Comparison of ENCODE assay signal across 15 cellular contexts in the genomic region with DNA sequence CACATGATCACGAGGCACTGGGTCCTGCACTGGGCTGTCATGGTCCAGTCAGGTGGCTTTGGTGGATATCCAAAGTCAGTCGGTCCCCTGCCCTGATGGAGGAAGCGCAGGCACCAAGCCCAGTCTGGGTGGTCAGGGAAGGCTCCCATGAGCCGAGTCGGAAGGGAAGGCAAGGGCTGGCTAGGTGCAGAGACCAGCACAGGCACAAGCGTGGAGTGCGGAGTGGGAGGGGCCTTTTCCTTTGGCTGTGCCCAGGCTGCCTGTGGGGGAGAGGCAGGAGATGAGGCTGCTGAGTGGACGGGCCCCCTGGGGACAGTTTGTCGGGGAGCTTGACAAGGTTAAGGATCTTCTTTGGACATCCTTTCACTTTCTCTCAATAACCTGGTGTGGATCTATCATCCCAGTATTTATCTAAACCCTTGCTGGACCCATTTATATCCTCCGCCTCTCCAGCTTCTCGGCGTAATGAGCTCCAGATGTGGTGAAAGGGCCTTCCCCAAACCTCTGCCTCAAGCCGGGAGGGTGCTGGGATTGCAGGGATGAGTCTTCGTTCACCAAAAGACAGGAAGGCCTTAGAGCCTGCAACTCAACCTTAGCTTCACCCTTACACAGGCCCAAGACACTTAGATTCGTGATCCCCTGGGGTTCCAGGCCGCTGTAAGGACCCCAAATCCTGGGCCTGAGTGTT. TPM values are rescaled to one million over a fixed set of nuclear protein-coding genes. Genes with fewer than 3 reads are reported as not detected.
DNase-seq lines count a peak whose midpoint lies in the region; ATAC-seq and TF ChIP-seq lines count a peak whose summit lies in the region.
"Had no signal": no experiment of that assay in that cellular context is flagged by ENCODE, and none has a peak within 500 bp of the region (broad histone marks: within the 10 kb centered on the region; RNA-seq: fewer than 3 reads in every experiment).

No MANE protein-coding gene starts in this region.

- ATAC-seq in Right ventricle myocardium superior (ENCODE audit: poor library complexity) (peak; percentile 60), aorta (ENCODE audit: low FRiP score) (peak; percentile 59)

- H3K27ac Mint-ChIP-seq in Caco-2 (ENCODE audit: unreplicated experiment), result no peak overlapping the region
- H3K27ac Mint-ChIP-seq: activated CD4-positive, alpha-beta T cell treated with anti-CD3 and anti-CD28 coated beads, Interleukin-2, amount 10 ng/mL, durations not matched to agents 24 days and 14 days; activated T-helper 1 cell treated with anti-CD3 and anti-CD28 coated beads, Interleukin-12 subunit alpha, Interleukin-12 subunit beta, Interleukin-2, Interleukin-4 antibody, amounts not matched to agents 30 ng/mL and 10 ng/mL and 1 ng/mL, durations not matched to agents 14 hours and 24 hours and 36 hours had no signal

- H3K27me3 ChIP-seq in left ventricle myocardium inferior (ENCODE audit: low read depth) (peaks cover 24% of the 10 kb centered on the region), aorta (ENCODE audit: control insufficient read depth in 1 of 2, insufficient read depth in 2 of 2, low read length in 1 of 2) (no peaks in the 10 kb centered on the region), H7 (ENCODE audit: control insufficient read depth, insufficient read depth, low read length) (no peaks in the 10 kb centered on the region; the same call in 1 of the 2 replicates), Caco-2 (replicated peaks; ENCODE audit: control insufficient read depth, insufficient read depth, low read length) (no peaks in the 10 kb centered on the region)
- H3K27me3 ChIP-seq: transverse colon had no signal

- H3K27ac ChIP-seq in left ventricle myocardium inferior (replicated peaks) (no peak overlapping the region), aorta (ENCODE audit: low read depth in 1 of 2, low read length in 2 of 2) (no peak overlapping the region)
- H3K27ac ChIP-seq: transverse colon had no signal

- H3K27me3 Mint-ChIP-seq in Caco-2 (ENCODE audit: insufficient read depth, unreplicated experiment), result no peaks in the 10 kb centered on the region
- H3K27me3 Mint-ChIP-seq: activated CD4-positive, alpha-beta T cell treated with anti-CD3 and anti-CD28 coated beads, Interleukin-2, amount 10 ng/mL, durations not matched to agents 24 days and 14 days had no signal

- no peaks in the 10 kb centered on the region for H3K9me3 ChIP-seq in left ventricle myocardium inferior (replicated peaks)
- H3K9me3 ChIP-seq in aorta (ENCODE audit: control insufficient read depth, low read length), result no peaks in the 10 kb centered on the region
- H3K9me3 ChIP-seq in Caco-2, result no peaks in the 10 kb centered on the region
- H3K9me3 ChIP-seq: transverse colon had no signal

- intact Hi-C loops in Right ventricle myocardium superior (cut with DNase I), result loop anchor here (2.0 kb wide), 1 partner anchor 41 kb away; no protein-coding TSS in a partner anchor
- intact Hi-C loops in left ventricle myocardium inferior (cut with micrococcal nuclease), result no loop called here
- intact Hi-C loops in aorta (cut with DNase I), result no loop called here
- intact Hi-C loops in Caco-2 (cut with micrococcal nuclease; ENCODE audit: unreplicated experiment), result no loop called here

- 84 to 86% methylated on average over 16 of the region's 16 CpGs for WGBS in aorta, 2 donors

- DNase-seq in Right ventricle myocardium superior (no peak), left ventricle myocardium inferior (no peak), cardiac fibroblast (ENCODE audit: low read depth in 2 of 2) (peak; percentile 62 to 69), left kidney (ENCODE audit: low read depth, low spot score) (peak; percentile 45), aorta (no peak), H7 (no peak), Caco-2 (no peak)
- no peak for DNase-seq in activated CD4-positive, alpha-beta T cell treated with anti-CD3 and anti-CD28 coated beads for 1 hour
- DNase-seq: 8988T; activated CD4-positive, alpha-beta T cell treated with anti-CD3 and anti-CD28 coated beads, Interleukin-2, amount 10 ng/mL, durations not matched to agents 24 days and 14 days; DMS79; NCI-H345; stimulated activated CD4-positive, alpha-beta T cell treated with anti-CD3 and anti-CD28 coated beads, Interleukin-15, amount 100 ng/mL, for 24 hours; transverse colon had no signal

- no peak overlapping the region for H3K4me3 ChIP-seq in left ventricle myocardium inferior
- H3K4me3 ChIP-seq in cardiac fibroblast (replicated peaks in 1 of 2; ENCODE audit: low read depth in 2 of 2, low read length in 2 of 2), result no peak overlapping the region
- no peak overlapping the region for H3K4me3 ChIP-seq in aorta (ENCODE audit: low read length in 2 of 2)
- H3K4me3 ChIP-seq in H7 (ENCODE audit: insufficient read depth, low read depth, low read length), result no peak overlapping the region
- no peak overlapping the region for H3K4me3 ChIP-seq in Caco-2 (ENCODE audit: low read depth, low read length)
- H3K4me3 ChIP-seq: transverse colon had no signal

- H3K36me3 ChIP-seq in left ventricle myocardium inferior (no peaks in the 10 kb centered on the region), aorta (ENCODE audit: control insufficient read depth in 1 of 2, insufficient read depth in 2 of 2, low read length in 1 of 2) (no peaks in the 10 kb centered on the region), H7 (replicated peaks; ENCODE audit: control insufficient read depth, insufficient read depth, low read length) (no peaks in the 10 kb centered on the region), Caco-2 (ENCODE audit: control insufficient read depth, insufficient read depth, low read length) (no peaks in the 10 kb centered on the region; the same call in 1 of the 2 replicates)
- H3K36me3 ChIP-seq: transverse colon had no signal

- no peak overlapping the region for H3K4me3 Mint-ChIP-seq in Caco-2 (ENCODE audit: unreplicated experiment)
- H3K4me3 Mint-ChIP-seq: activated CD4-positive, alpha-beta T cell treated with anti-CD3 and anti-CD28 coated beads, Interleukin-2, amount 10 ng/mL, durations not matched to agents 24 days and 14 days; activated T-helper 1 cell treated with anti-CD3 and anti-CD28 coated beads, Interleukin-12 subunit alpha, Interleukin-12 subunit beta, Interleukin-2, Interleukin-4 antibody, amounts not matched to agents 30 ng/mL and 10 ng/mL and 1 ng/mL, durations not matched to agents 14 hours and 24 hours and 36 hours had no signal

- TF ChIP-seq CTCF in left ventricle myocardium inferior (IDR thresholded peaks at IDR 0.05; ENCODE audit: borderline replicate concordance) (no peak), cardiac fibroblast (IDR thresholded peaks at IDR 0.05; ENCODE audit: low read depth, low read length) (no peak), Caco-2 (IDR thresholded peaks at IDR 0.05; ENCODE audit: insufficient read depth in 1 of 2, low read depth in 1 of 2, low read length in 1 of 2, severe bottlenecking in 1 of 2, unreplicated experiment in 1 of 2) (no peak)

- no TSS peak for BruUV-seq in Caco-2 (replicated peaks; lab: Mats Ljungman, UMichigan)

- POLR2A ChIA-PET in Caco-2 (lab: Charles Lee), result no interaction called here

- no peaks in the 10 kb centered on the region for H3K9me3 Mint-ChIP-seq in Caco-2 (ENCODE audit: unreplicated experiment)
- H3K9me3 Mint-ChIP-seq: activated CD4-positive, alpha-beta T cell treated with anti-CD3 and anti-CD28 coated beads, Interleukin-2, amount 10 ng/mL, durations not matched to agents 24 days and 14 days; activated T-helper 1 cell treated with anti-CD3 and anti-CD28 coated beads, Interleukin-12 subunit alpha, Interleukin-12 subunit beta, Interleukin-2, Interleukin-4 antibody, amounts not matched to agents 30 ng/mL and 10 ng/mL and 1 ng/mL, durations not matched to agents 14 hours and 24 hours and 36 hours had no signal

- CTCF ChIA-PET in Caco-2 (lab: Charles Lee), result no interaction called here

- no peaks in the 10 kb centered on the region for H3K36me3 Mint-ChIP-seq in Caco-2 (ENCODE audit: insufficient read depth, unreplicated experiment)

- H3K4me1 ChIP-seq in left ventricle myocardium inferior, result peaks cover 23% of the 10 kb centered on the region
- H3K4me1 ChIP-seq in aorta (ENCODE audit: control insufficient read depth in 1 of 2, insufficient read depth in 2 of 2, low read length in 2 of 2), result no peaks in the 10 kb centered on the region
- H3K4me1 ChIP-seq in Caco-2, result peaks cover 7% of the 10 kb centered on the region

- peaks cover 11% of the 10 kb centered on the region for H3K4me1 Mint-ChIP-seq in Caco-2 (ENCODE audit: low read depth, unreplicated experiment)

RNA-seq across cellular contexts. Expression of a gene that starts 42.9 kb away (rescaled TPM):
- 2.7 TPM for total RNA-seq in Right ventricle myocardium superior
- total RNA-seq in left ventricle myocardium inferior, result 2.0 TPM
- total RNA-seq in aorta, result 10 to 100 TPM in 1 of 2 donors, 1 to 10 TPM in 1; 5.5 to 16.6 TPM
- under 1 TPM; 0.87 to 0.88 TPM for polyA plus RNA-seq in aorta
- 12.3 and 14.8 TPM in 2 replicates for total RNA-seq in H7 (2014; rRNA removed; shearing (Covaris generic))
- 30.1 and 31.5 TPM in 2 replicates for total RNA-seq in Caco-2 (2022)
- total RNA-seq: activated CD4-positive, alpha-beta T cell treated with anti-CD3 and anti-CD28 coated beads, Interleukin-2, amount 10 ng/mL, durations not matched to agents 24 days and 14 days; activated T-helper 1 cell treated with anti-CD3 and anti-CD28 coated beads, Interleukin-12 subunit alpha, Interleukin-12 subunit beta, Interleukin-2, Interleukin-4 antibody, amounts not matched to agents 30 ng/mL and 10 ng/mL and 1 ng/mL, durations not matched to agents 14 hours and 24 hours and 36 hours had no signal

Comparison
In these comparisons a context has a peak if more than half of its experiments do, and no peak if none do; other contexts are left out.
1. DNase-seq: peak in cardiac fibroblast (2 of 2) and left kidney (single experiment); none in Right ventricle myocardium superior (single experiment), left ventricle myocardium inferior (single experiment), aorta (0 of 2), activated CD4-positive, alpha-beta T cell treated with anti-CD3 and anti-CD28 coated beads for 1 hour (single experiment), H7 (single experiment) and Caco-2 (0 of 2).